ENCODE assay signal across 8 cellular contexts in the genomic region with DNA sequence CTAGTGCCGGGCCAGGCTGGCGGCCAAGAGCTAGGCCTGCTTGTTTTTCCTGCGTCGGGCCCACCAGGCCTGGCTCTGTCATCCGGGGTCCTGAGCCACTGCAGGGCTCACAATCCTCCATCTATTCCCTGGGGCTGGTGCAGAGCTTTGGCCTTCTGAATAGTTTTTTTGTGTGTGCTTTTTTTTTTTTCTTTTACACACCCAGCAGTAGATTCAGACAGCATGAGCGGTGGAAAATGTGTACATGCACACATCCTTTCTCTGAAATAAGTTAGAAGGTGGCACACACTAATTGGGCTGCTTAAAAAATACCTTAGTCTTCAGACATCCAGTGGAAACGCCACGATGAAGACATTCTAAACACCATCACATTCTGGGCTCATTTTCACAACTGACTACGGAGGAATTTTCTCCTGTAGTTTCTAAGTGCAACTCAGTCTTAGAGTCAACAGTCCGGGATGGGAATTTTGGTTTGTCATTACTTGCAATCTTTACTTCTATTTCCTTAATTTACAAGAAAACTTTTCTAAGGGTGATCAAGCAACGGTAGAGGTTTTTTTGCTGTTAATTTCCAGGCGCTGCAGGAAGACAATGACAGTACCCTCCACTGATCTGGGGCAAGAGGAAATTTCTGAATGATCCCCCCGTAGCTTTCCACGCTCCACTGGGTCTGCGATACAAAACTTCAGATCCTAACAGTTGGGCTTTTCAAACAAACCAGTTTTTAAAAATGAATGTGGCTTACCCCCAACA. TPM values are rescaled to one million over a fixed set of nuclear protein-coding genes. Genes with fewer than 3 reads are reported as not detected.
DNase-seq lines count a peak whose midpoint lies in the region; ATAC-seq and TF ChIP-seq lines count a peak whose summit lies in the region.

No MANE protein-coding gene starts in this region.

- H3K9me3 ChIP-seq in CD4-positive, alpha-beta memory T cell (ENCODE audit: control insufficient read depth in 1 of 2, low read length in 2 of 2): no peaks in the 10 kb centered on the region
- H3K9me3 ChIP-seq in mucosa of stomach (ENCODE audit: control insufficient read depth, low read length): no peaks in the 10 kb centered on the region

- ATAC-seq in GM18505 (IDR thresholded peaks at IDR 0.05; ENCODE audit: unreplicated experiment) (no peak), HG02973 (IDR thresholded peaks at IDR 0.05; ENCODE audit: unreplicated experiment) (no peak)

- peaks cover 41 to 51% of the 10 kb centered on the region in 2 donors for H3K36me3 Mint-ChIP-seq in CD4-positive, alpha-beta memory T cell
- H3K36me3 Mint-ChIP-seq in chondrocyte (ENCODE audit: low read depth): peaks cover 16% of the 10 kb centered on the region

- in situ Hi-C loops in GM13977 (cut with MboI; ENCODE audit: low pct_unique_long_range_greater_than_20kb, low sequenced_read_pairs, unreplicated experiment): loop anchor here (10.0 kb wide), 2 partner anchors 56 to 264 kb away; no protein-coding TSS in a partner anchor

- peak overlapping the region; percentile 80 to 98 (median 96) for H3K4me3 Mint-ChIP-seq in CD4-positive, alpha-beta memory T cell
- peak overlapping the region; percentile 79 for H3K4me3 Mint-ChIP-seq in chondrocyte (ENCODE audit: unreplicated experiment)

- POLR2A ChIA-PET in CD4-positive, alpha-beta memory T cell (lab: Charles Lee; ENCODE audit: partially characterized antibody): interaction anchor here (0.6 to 46.5 kb wide), 12 partner anchors 0 to 1114 kb away, joined by 3 to 6960 read pairs (median 10); partner anchors contain the start of gene ZFP36L2

- H3K27me3 Mint-ChIP-seq in CD4-positive, alpha-beta memory T cell: peaks cover 0 to 5% of the 10 kb centered on the region in 2 donors
- H3K27me3 Mint-ChIP-seq in chondrocyte (ENCODE audit: low read depth): no peaks in the 10 kb centered on the region

- CTCF ChIA-PET in CD4-positive, alpha-beta memory T cell (lab: Charles Lee; ENCODE audit: partially characterized antibody): interaction anchor here (1.2 to 14.9 kb wide), 6 partner anchors 9 to 274 kb away, joined by 3 to 319 read pairs (median 28); no protein-coding TSS in a partner anchor

- peak in 2 of 5 donors; percentile 53 to 79 for DNase-seq in CD4-positive, alpha-beta memory T cell
- DNase-seq in NAMALWA (ENCODE audit: low spot score): peak; percentile 47
- DNase-seq in chondrocyte (ENCODE audit: low spot score): no peak
- no peak for DNase-seq in activated effector memory CD4-positive, alpha-beta T cell treated with anti-CD3 and anti-CD28 coated beads, Interleukin-2, amount 50 U/mL, for 16 hours
- no peak for DNase-seq in GM13977 (ENCODE audit: low spot score)

- peaks cover 27% of the 10 kb centered on the region for H3K36me3 ChIP-seq in CD4-positive, alpha-beta memory T cell (ENCODE audit: insufficient read depth, low read length)
- H3K36me3 ChIP-seq in mucosa of stomach (ENCODE audit: control insufficient read depth, insufficient read depth, low read length): peaks cover 10% of the 10 kb centered on the region

- peak overlapping the region; percentile 88 for H3K9ac ChIP-seq in mucosa of stomach (ENCODE audit: low read length)

- H3K27me3 ChIP-seq in CD4-positive, alpha-beta memory T cell (ENCODE audit: insufficient read depth, low read length): no peaks in the 10 kb centered on the region
- no peaks in the 10 kb centered on the region for H3K27me3 ChIP-seq in mucosa of stomach (ENCODE audit: control insufficient read depth, insufficient read depth, low read length)

- intact Hi-C loops in CD4-positive, alpha-beta memory T cell (cut with micrococcal nuclease): loop anchor here (1.0 kb wide), 1 partner anchor 9 kb away; no protein-coding TSS in a partner anchor

- peak overlapping the region; percentile 93 to 100 (median 98) for H3K27ac Mint-ChIP-seq in CD4-positive, alpha-beta memory T cell
- H3K27ac Mint-ChIP-seq in chondrocyte (ENCODE audit: unreplicated experiment): peak overlapping the region; percentile 100

- H3K4me1 Mint-ChIP-seq in CD4-positive, alpha-beta memory T cell: peaks cover 31 to 62% (median 40%) of the 10 kb centered on the region in 4 donors
- H3K4me1 Mint-ChIP-seq in chondrocyte (ENCODE audit: low read depth): peaks cover 64% of the 10 kb centered on the region

- H3K4me1 ChIP-seq in CD4-positive, alpha-beta memory T cell (ENCODE audit: insufficient read depth, low read length): peaks cover 60% of the 10 kb centered on the region
- peaks cover 35% of the 10 kb centered on the region for H3K4me1 ChIP-seq in mucosa of stomach (ENCODE audit: control insufficient read depth, insufficient read depth, low read length)

- H3K27ac ChIP-seq in CD4-positive, alpha-beta memory T cell (ENCODE audit: low read depth, low read length): peak overlapping the region; percentile 90

- TF ChIP-seq POLR2A in GM18505 (IDR thresholded peaks at IDR 0.05; ENCODE audit: borderline replicate concordance, extremely low read depth, insufficient read depth, insufficient read length): no peak

- H3K4me3 ChIP-seq in CD4-positive, alpha-beta memory T cell (ENCODE audit: low read length in 2 of 2): peak overlapping the region; percentile 84 to 92
- H3K4me3 ChIP-seq in mucosa of stomach (ENCODE audit: low read length): peak overlapping the region; percentile 39

- H3K9me3 Mint-ChIP-seq in CD4-positive, alpha-beta memory T cell: peaks cover 0 to 33% (median 4%) of the 10 kb centered on the region in 8 donors
- no peaks in the 10 kb centered on the region for H3K9me3 Mint-ChIP-seq in chondrocyte (ENCODE audit: low read depth)

- TF ChIP-seq CTCF in chondrocyte (IDR thresholded peaks at IDR 0.05) (peak; percentile 1), GM13977 (IDR thresholded peaks at IDR 0.05; ENCODE audit: extremely low read depth, insufficient read depth, missing control alignments) (no peak)

RNA-seq across cellular contexts. Expression of gene ZFP36L2, which starts 6.0 kb away (rescaled TPM):
- total RNA-seq in CD4-positive, alpha-beta memory T cell: 100 to 1,000 TPM; 456 to 464 TPM
- polyA plus RNA-seq in CD4-positive, alpha-beta memory T cell: 100 to 1,000 TPM; 271 to 523 TPM
- 95.8 to 103 TPM (median 98.3 TPM) in 3 replicates for total RNA-seq in chondrocyte
